1 cellular context compared by ENCODE assay signal in genomic region chr19:14111486-14111885, GRCh38.
TF ChIP-seq lines count a peak whose summit lies in the region.

No MANE protein-coding gene starts in this region.

TF ChIP-seq in H1, 55 proteins besides CTCF, POLR2A, EP300 and RAD21:
- TF ChIP-seq SIX5 (IDR thresholded peaks at IDR 0.05; ENCODE audit: low read depth, low read length) (no peak), TAF1 (IDR thresholded peaks at IDR 0.05; ENCODE audit: low read depth, low read length) (no peak), KDM4A (IDR thresholded peaks at IDR 0.05; ENCODE audit: low read depth, low read length, severe bottlenecking) (no peak), POLR2AphosphoS5 (IDR thresholded peaks at IDR 0.05; ENCODE audit: low read depth, low read length) (no peak), NANOG (IDR thresholded peaks at IDR 0.05; ENCODE audit: insufficient read depth, low read depth, low read length, poor library complexity, severe bottlenecking) (no peak), GTF2F1 (IDR thresholded peaks at IDR 0.05; ENCODE audit: borderline replicate concordance, low read depth, low read length) (no peak), ASH2L (IDR thresholded peaks at IDR 0.05; ENCODE audit: low read length) (no peak), FOSL1 (IDR thresholded peaks at IDR 0.05; ENCODE audit: insufficient read depth, low read depth, low read length) (no peak), PHF8 (conservative IDR thresholded peaks at IDR 0.05; ENCODE audit: low read depth, low read length) (no peak), RFX5 (IDR thresholded peaks at IDR 0.05; ENCODE audit: borderline replicate concordance, low read depth, low read length) (no peak), SRF (IDR thresholded peaks at IDR 0.05; ENCODE audit: low read depth, low read length) (no peak), CREB1 (IDR thresholded peaks at IDR 0.05) (no peak), TBP (IDR thresholded peaks at IDR 0.05; ENCODE audit: low read depth, low read length) (no peak), SP1 (IDR thresholded peaks at IDR 0.05; ENCODE audit: low read depth, low read length) (no peak), BACH1 (IDR thresholded peaks at IDR 0.05; ENCODE audit: low read length) (no peak), HDAC6 (IDR thresholded peaks at IDR 0.05; ENCODE audit: low read depth, low read length) (no peak), YY1 (IDR thresholded peaks at IDR 0.05; ENCODE audit: low read depth, low read length) (no peak), EGR1 (IDR thresholded peaks at IDR 0.05; ENCODE audit: borderline replicate concordance, low read depth, low read length) (no peak)
TF ChIP-seq in H1: peak in this region for 0.
